4 cellular contexts compared by ENCODE assay signal in the genomic region with DNA sequence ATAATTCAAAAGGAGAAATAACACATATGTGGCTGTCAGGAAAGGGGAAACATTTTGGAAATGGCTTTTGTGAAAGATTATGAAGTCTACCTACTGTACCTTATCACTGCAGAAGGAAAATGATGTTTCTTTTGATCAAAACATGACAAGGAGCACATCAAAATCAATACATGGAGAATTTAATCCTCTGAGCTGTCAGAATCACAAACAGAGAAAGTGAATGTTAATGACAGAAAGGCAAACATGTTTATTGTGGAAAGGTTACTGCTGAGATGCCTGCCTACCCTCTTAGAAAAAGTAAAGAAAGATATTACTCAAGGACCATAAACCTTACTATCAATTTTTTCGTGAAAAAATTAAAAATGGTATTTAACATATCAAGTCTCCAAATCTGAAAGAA.
"Had no signal": no experiment of that assay in that cellular context is flagged by ENCODE, and none has a peak within 500 bp of the region (broad histone marks: within the 10 kb centered on the region; RNA-seq: fewer than 3 reads in every experiment).

No MANE protein-coding gene starts in this region.

- DNase-seq: IMR-90, KBM-7 had no signal

- H3K27ac ChIP-seq: HL-60 had no signal

- H3K4me3 ChIP-seq: K562 had no signal
